ENCODE assay signal across 1 cellular context in the genomic region with DNA sequence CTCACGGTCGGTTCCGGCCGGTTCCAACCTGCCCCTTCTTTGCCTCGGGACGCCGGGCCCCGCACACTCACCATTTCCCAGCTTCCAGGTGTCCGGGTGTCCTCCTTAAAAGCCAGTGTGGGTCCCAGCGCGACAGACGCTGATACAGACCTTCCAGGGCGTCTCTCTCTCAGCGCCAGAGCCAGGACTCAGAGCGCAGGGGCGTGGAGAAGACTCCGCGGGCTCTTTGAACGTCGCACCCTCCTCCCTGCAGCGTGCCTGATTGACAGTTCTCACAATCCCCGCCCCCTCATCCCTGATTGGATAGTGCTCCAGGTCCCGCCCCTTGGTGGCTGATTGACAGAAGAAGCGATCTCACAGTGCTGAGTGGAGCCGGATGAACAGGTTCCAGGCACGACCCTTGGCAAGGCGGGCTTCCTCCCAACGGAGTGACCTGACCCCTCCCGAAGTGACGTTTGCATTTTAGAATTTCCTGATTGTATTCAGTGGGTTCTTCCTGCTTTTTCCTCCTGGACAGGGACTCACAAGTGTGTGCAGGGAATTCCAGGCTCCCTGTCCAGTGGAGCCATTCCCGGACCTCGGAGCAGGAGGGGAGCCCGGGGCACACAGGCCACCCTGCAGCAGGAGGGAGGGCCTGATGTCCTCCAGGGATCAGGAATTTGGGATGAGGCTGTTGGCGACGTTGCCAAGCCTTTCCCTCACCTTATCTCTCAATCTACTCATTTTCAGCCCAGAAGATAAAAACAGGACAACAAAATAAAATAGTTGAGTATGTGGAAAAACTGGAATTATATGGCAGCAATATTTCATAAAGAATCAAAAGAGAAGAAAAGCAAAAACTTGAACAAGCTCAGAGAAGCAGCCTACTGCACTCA.
TF ChIP-seq lines count a peak whose summit lies in the region.

A gene (minus strand): TSS at position 201 of the 875 bp plus-strand sequence. CDS start 127 bp downstream, at position 74.

TF ChIP-seq in K562, 482 proteins besides CTCF, POLR2A, EP300 and RAD21 (continued from another document):
- TF ChIP-seq, protein P1, sequence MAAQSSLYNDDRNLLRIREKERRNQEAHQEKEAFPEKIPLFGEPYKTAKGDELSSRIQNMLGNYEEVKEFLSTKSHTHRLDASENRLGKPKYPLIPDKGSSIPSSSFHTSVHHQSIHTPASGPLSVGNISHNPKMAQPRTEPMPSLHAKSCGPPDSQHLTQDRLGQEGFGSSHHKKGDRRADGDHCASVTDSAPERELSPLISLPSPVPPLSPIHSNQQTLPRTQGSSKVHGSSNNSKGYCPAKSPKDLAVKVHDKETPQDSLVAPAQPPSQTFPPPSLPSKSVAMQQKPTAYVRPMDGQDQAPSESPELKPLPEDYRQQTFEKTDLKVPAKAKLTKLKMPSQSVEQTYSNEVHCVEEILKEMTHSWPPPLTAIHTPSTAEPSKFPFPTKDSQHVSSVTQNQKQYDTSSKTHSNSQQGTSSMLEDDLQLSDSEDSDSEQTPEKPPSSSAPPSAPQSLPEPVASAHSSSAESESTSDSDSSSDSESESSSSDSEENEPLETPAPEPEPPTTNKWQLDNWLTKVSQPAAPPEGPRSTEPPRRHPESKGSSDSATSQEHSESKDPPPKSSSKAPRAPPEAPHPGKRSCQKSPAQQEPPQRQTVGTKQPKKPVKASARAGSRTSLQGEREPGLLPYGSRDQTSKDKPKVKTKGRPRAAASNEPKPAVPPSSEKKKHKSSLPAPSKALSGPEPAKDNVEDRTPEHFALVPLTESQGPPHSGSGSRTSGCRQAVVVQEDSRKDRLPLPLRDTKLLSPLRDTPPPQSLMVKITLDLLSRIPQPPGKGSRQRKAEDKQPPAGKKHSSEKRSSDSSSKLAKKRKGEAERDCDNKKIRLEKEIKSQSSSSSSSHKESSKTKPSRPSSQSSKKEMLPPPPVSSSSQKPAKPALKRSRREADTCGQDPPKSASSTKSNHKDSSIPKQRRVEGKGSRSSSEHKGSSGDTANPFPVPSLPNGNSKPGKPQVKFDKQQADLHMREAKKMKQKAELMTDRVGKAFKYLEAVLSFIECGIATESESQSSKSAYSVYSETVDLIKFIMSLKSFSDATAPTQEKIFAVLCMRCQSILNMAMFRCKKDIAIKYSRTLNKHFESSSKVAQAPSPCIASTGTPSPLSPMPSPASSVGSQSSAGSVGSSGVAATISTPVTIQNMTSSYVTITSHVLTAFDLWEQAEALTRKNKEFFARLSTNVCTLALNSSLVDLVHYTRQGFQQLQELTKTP (IDR thresholded peaks at IDR 0.05; ENCODE audit: low read depth in 1 of 2, partially characterized antibody in 2 of 2), result no peak
- TF ChIP-seq, protein P2, sequence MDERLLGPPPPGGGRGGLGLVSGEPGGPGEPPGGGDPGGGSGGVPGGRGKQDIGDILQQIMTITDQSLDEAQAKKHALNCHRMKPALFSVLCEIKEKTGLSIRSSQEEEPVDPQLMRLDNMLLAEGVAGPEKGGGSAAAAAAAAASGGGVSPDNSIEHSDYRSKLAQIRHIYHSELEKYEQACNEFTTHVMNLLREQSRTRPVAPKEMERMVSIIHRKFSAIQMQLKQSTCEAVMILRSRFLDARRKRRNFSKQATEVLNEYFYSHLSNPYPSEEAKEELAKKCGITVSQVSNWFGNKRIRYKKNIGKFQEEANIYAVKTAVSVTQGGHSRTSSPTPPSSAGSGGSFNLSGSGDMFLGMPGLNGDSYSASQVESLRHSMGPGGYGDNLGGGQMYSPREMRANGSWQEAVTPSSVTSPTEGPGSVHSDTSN (CRISPR knock-in tag; IDR thresholded peaks at IDR 0.05; ENCODE audit: low read depth), result peak; percentile 88
- TF ChIP-seq, protein P2 (tag; conservative IDR thresholded peaks at IDR 0.05; ENCODE audit: low read depth), result peak; percentile 98
- TF ChIP-seq CBFB (CRISPR knock-in tag; IDR thresholded peaks at IDR 0.05) (no peak), YY1 (IDR thresholded peaks at IDR 0.05; ENCODE audit: borderline replicate concordance in 1 of 3, control insufficient read depth in 1 of 3, extremely low read depth in 1 of 3, insufficient read depth in 3 of 3, insufficient read length in 1 of 3, insufficient replicate concordance in 2 of 3, low read depth in 1 of 3, low read length in 2 of 3) (peak in 2 of 3 experiments; percentile 13 to 72), L3MBTL2 (IDR thresholded peaks at IDR 0.05) (peak; percentile 82), CREM (IDR thresholded peaks at IDR 0.05; ENCODE audit: low read depth) (peak; percentile 87), ZNF79 (CRISPR knock-in tag; IDR thresholded peaks at IDR 0.05; ENCODE audit: low read depth) (no peak), HNRNPH1 (optimal IDR thresholded peaks at IDR 0.05; ENCODE audit: low read depth, low read length) (no peak), FOS (IDR thresholded peaks at IDR 0.05; ENCODE audit: extremely low read depth, insufficient read length) (peak; percentile 83), ATF7 (IDR thresholded peaks at IDR 0.05) (peak; percentile 64), RNF2 (IDR thresholded peaks at IDR 0.05) (no peak), TBP (optimal IDR thresholded peaks at IDR 0.05; ENCODE audit: low read depth, low read length) (peak; percentile 77), PHF8 (IDR thresholded peaks at IDR 0.05; ENCODE audit: borderline replicate concordance, low read length) (peak; percentile 73; the same call in 1 of the 2 replicates), EGR1 (conservative IDR thresholded peaks at IDR 0.05) (peak; percentile 53), PML (IDR thresholded peaks at IDR 0.05; ENCODE audit: low read length) (peak; percentile 40; the same call in 1 of the 2 replicates), JUND (IDR thresholded peaks at IDR 0.05; ENCODE audit: borderline replicate concordance, low read depth, low read length) (peak; percentile 52), JUND (tag; IDR thresholded peaks at IDR 0.05; ENCODE audit: borderline replicate concordance, low read depth, low read length) (no peak), PYGO2 (tag; IDR thresholded peaks at IDR 0.05) (0 out of 2 replicates have a peak, but pooled peaks have one; percentile 6), TAF1 (IDR thresholded peaks at IDR 0.05; ENCODE audit: control insufficient read depth, extremely low read depth, insufficient read depth, low read length, severe bottlenecking) (peak; percentile 62), GTF2E2 (tag; IDR thresholded peaks at IDR 0.05) (0 out of 2 replicates have a peak, but pooled peaks have one; percentile 50), ETS2 (tag; IDR thresholded peaks at IDR 0.05; ENCODE audit: borderline replicate concordance, poor library complexity, severe bottlenecking) (no peak), ZNF699 (CRISPR knock-in tag; IDR thresholded peaks at IDR 0.05; ENCODE audit: insufficient replicate concordance) (no peak), ZNF146 (CRISPR knock-in tag; IDR thresholded peaks at IDR 0.05; ENCODE audit: unreplicated experiment) (no peak), SUPT5H (IDR thresholded peaks at IDR 0.05) (peak; percentile 73; the same call in 1 of the 2 replicates), PCBP1 (IDR thresholded peaks at IDR 0.05; ENCODE audit: low read depth, low read length, poor library complexity, severe bottlenecking) (no peak), PTTG1 (tag; IDR thresholded peaks at IDR 0.05; ENCODE audit: low read depth) (no peak), MEF2A (IDR thresholded peaks at IDR 0.05; ENCODE audit: control insufficient read depth, low read depth, low read length) (no peak), NRF1 (conservative IDR thresholded peaks at IDR 0.05 in 1 of 2, IDR thresholded peaks at IDR 0.05 in 1 of 2) (peak; percentile 85 to 88), NR4A1 (CRISPR knock-in tag; IDR thresholded peaks at IDR 0.05) (no peak), NR4A1 (tag; IDR thresholded peaks at IDR 0.05) (0 out of 2 replicates have a peak, but pooled peaks have one; percentile 20), ZNF143 (CRISPR knock-in tag; IDR thresholded peaks at IDR 0.05) (no peak), MEIS2 (IDR thresholded peaks at IDR 0.05; ENCODE audit: partially characterized antibody) (peak; percentile 91), MYBL2 (IDR thresholded peaks at IDR 0.05; ENCODE audit: low read depth) (no peak), MYBL2 (CRISPR knock-in tag; IDR thresholded peaks at IDR 0.05; ENCODE audit: borderline replicate concordance) (no peak)
- TF ChIP-seq, protein P3, sequence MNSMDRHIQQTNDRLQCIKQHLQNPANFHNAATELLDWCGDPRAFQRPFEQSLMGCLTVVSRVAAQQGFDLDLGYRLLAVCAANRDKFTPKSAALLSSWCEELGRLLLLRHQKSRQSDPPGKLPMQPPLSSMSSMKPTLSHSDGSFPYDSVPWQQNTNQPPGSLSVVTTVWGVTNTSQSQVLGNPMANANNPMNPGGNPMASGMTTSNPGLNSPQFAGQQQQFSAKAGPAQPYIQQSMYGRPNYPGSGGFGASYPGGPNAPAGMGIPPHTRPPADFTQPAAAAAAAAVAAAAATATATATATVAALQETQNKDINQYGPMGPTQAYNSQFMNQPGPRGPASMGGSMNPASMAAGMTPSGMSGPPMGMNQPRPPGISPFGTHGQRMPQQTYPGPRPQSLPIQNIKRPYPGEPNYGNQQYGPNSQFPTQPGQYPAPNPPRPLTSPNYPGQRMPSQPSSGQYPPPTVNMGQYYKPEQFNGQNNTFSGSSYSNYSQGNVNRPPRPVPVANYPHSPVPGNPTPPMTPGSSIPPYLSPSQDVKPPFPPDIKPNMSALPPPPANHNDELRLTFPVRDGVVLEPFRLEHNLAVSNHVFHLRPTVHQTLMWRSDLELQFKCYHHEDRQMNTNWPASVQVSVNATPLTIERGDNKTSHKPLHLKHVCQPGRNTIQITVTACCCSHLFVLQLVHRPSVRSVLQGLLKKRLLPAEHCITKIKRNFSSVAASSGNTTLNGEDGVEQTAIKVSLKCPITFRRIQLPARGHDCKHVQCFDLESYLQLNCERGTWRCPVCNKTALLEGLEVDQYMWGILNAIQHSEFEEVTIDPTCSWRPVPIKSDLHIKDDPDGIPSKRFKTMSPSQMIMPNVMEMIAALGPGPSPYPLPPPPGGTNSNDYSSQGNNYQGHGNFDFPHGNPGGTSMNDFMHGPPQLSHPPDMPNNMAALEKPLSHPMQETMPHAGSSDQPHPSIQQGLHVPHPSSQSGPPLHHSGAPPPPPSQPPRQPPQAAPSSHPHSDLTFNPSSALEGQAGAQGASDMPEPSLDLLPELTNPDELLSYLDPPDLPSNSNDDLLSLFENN (IDR thresholded peaks at IDR 0.05; ENCODE audit: low read depth in 2 of 2, low read length in 2 of 2), result no peak
- TF ChIP-seq, protein P4, sequence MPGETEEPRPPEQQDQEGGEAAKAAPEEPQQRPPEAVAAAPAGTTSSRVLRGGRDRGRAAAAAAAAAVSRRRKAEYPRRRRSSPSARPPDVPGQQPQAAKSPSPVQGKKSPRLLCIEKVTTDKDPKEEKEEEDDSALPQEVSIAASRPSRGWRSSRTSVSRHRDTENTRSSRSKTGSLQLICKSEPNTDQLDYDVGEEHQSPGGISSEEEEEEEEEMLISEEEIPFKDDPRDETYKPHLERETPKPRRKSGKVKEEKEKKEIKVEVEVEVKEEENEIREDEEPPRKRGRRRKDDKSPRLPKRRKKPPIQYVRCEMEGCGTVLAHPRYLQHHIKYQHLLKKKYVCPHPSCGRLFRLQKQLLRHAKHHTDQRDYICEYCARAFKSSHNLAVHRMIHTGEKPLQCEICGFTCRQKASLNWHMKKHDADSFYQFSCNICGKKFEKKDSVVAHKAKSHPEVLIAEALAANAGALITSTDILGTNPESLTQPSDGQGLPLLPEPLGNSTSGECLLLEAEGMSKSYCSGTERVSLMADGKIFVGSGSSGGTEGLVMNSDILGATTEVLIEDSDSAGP (CRISPR knock-in tag; IDR thresholded peaks at IDR 0.05), result no peak
- TF ChIP-seq, protein P5, sequence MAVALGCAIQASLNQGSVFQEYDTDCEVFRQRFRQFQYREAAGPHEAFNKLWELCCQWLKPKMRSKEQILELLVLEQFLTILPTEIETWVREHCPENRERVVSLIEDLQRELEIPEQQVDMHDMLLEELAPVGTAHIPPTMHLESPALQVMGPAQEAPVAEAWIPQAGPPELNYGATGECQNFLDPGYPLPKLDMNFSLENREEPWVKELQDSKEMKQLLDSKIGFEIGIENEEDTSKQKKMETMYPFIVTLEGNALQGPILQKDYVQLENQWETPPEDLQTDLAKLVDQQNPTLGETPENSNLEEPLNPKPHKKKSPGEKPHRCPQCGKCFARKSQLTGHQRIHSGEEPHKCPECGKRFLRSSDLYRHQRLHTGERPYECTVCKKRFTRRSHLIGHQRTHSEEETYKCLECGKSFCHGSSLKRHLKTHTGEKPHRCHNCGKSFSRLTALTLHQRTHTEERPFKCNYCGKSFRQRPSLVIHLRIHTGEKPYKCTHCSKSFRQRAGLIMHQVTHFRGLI (CRISPR knock-in tag; IDR thresholded peaks at IDR 0.05), result no peak
- TF ChIP-seq, protein P6, sequence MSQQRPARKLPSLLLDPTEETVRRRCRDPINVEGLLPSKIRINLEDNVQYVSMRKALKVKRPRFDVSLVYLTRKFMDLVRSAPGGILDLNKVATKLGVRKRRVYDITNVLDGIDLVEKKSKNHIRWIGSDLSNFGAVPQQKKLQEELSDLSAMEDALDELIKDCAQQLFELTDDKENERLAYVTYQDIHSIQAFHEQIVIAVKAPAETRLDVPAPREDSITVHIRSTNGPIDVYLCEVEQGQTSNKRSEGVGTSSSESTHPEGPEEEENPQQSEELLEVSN (IDR thresholded peaks at IDR 0.05; ENCODE audit: borderline replicate concordance in 1 of 2, extremely low read depth in 1 of 2, insufficient read depth in 1 of 2, insufficient read length in 1 of 2, low read depth in 1 of 2, low read length in 1 of 2, poor library complexity in 1 of 2, severe bottlenecking in 1 of 2), result peak in 1 of 2 experiments; percentile 61
- TF ChIP-seq, protein P7, sequence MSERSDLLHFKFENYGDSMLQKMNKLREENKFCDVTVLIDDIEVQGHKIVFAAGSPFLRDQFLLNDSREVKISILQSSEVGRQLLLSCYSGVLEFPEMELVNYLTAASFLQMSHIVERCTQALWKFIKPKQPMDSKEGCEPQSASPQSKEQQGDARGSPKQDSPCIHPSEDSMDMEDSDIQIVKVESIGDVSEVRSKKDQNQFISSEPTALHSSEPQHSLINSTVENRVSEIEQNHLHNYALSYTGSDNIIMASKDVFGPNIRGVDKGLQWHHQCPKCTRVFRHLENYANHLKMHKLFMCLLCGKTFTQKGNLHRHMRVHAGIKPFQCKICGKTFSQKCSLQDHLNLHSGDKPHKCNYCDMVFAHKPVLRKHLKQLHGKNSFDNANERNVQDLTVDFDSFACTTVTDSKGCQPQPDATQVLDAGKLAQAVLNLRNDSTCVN (CRISPR knock-in tag; IDR thresholded peaks at IDR 0.05), result no peak
- TF ChIP-seq, protein P8, sequence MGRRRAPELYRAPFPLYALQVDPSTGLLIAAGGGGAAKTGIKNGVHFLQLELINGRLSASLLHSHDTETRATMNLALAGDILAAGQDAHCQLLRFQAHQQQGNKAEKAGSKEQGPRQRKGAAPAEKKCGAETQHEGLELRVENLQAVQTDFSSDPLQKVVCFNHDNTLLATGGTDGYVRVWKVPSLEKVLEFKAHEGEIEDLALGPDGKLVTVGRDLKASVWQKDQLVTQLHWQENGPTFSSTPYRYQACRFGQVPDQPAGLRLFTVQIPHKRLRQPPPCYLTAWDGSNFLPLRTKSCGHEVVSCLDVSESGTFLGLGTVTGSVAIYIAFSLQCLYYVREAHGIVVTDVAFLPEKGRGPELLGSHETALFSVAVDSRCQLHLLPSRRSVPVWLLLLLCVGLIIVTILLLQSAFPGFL (CRISPR knock-in tag; IDR thresholded peaks at IDR 0.05), result no peak
